Comparison of ENCODE assay signal across 2 cellular contexts in the genomic region with DNA sequence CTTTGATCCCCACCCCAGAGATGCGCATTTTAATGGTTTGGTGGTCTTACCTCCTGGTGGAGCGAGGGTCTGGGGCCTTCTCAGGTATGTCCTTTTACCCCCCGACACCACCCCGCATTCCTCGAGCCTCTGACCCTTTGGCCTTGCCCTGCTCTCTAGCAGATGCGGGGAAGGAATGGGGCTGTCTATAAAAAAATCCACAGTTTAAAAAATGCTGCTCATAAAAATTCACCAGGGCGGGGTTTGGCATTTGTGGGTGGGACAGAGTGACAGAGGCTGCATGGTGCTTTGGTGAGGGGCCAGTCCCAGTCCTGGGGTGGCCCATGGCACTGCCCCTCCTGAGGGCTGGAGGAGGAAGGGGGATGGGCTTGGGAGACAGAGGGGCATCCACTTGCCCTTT.
TF ChIP-seq lines count a peak whose summit lies in the region.

No MANE protein-coding gene starts in this region.

TF ChIP-seq in HCT116, 20 proteins besides CTCF, POLR2A, EP300 and RAD21:
- TF ChIP-seq EGR1 (IDR thresholded peaks at IDR 0.05; ENCODE audit: low read depth): no peak
- no peak for TF ChIP-seq ZNF274 (IDR thresholded peaks at IDR 0.05; ENCODE audit: low read depth, low read length)
- TF ChIP-seq YY1 (IDR thresholded peaks at IDR 0.05; ENCODE audit: extremely low read depth, insufficient replicate concordance, low read depth, low read length): no peak
- TF ChIP-seq, protein P1, sequence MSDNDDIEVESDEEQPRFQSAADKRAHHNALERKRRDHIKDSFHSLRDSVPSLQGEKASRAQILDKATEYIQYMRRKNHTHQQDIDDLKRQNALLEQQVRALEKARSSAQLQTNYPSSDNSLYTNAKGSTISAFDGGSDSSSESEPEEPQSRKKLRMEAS (IDR thresholded peaks at IDR 0.05): no peak
- no peak for TF ChIP-seq CBX3 (IDR thresholded peaks at IDR 0.05; ENCODE audit: low read depth)
- TF ChIP-seq EZH2phosphoT487 (IDR thresholded peaks at IDR 0.05; ENCODE audit: borderline replicate concordance): no peak
- no peak for TF ChIP-seq FOSL1 (IDR thresholded peaks at IDR 0.05; ENCODE audit: low read depth)
- TF ChIP-seq ZFX (IDR thresholded peaks at IDR 0.05): no peak
- no peak for TF ChIP-seq SRF (IDR thresholded peaks at IDR 0.05; ENCODE audit: low read depth)
- no peak for TF ChIP-seq POLR2AphosphoS5 (IDR thresholded peaks at IDR 0.05; ENCODE audit: low read depth, low read length)
- TF ChIP-seq SP1 (IDR thresholded peaks at IDR 0.05; ENCODE audit: low read depth): no peak
- no peak for TF ChIP-seq ZBTB33 (IDR thresholded peaks at IDR 0.05; ENCODE audit: extremely low read depth, insufficient replicate concordance, low read length)
- no peak for TF ChIP-seq TCF7L2 (IDR thresholded peaks at IDR 0.05; ENCODE audit: borderline replicate concordance, extremely low read depth, insufficient read depth, insufficient read length)
- TF ChIP-seq EZH2 (IDR thresholded peaks at IDR 0.05): no peak

TF ChIP-seq in HepG2, 621 proteins besides CTCF, POLR2A, EP300 and RAD21:
- TF ChIP-seq, protein P2, sequence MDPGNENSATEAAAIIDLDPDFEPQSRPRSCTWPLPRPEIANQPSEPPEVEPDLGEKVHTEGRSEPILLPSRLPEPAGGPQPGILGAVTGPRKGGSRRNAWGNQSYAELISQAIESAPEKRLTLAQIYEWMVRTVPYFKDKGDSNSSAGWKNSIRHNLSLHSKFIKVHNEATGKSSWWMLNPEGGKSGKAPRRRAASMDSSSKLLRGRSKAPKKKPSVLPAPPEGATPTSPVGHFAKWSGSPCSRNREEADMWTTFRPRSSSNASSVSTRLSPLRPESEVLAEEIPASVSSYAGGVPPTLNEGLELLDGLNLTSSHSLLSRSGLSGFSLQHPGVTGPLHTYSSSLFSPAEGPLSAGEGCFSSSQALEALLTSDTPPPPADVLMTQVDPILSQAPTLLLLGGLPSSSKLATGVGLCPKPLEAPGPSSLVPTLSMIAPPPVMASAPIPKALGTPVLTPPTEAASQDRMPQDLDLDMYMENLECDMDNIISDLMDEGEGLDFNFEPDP (CRISPR knock-in tag; conservative IDR thresholded peaks at IDR 0.05): no peak
- TF ChIP-seq SRY (CRISPR knock-in tag; IDR thresholded peaks at IDR 0.05): 0 out of 2 replicates have a peak, but pooled peaks have one; percentile 3
